Comparison of ENCODE assay signal across 8 cellular contexts in the genomic region with DNA sequence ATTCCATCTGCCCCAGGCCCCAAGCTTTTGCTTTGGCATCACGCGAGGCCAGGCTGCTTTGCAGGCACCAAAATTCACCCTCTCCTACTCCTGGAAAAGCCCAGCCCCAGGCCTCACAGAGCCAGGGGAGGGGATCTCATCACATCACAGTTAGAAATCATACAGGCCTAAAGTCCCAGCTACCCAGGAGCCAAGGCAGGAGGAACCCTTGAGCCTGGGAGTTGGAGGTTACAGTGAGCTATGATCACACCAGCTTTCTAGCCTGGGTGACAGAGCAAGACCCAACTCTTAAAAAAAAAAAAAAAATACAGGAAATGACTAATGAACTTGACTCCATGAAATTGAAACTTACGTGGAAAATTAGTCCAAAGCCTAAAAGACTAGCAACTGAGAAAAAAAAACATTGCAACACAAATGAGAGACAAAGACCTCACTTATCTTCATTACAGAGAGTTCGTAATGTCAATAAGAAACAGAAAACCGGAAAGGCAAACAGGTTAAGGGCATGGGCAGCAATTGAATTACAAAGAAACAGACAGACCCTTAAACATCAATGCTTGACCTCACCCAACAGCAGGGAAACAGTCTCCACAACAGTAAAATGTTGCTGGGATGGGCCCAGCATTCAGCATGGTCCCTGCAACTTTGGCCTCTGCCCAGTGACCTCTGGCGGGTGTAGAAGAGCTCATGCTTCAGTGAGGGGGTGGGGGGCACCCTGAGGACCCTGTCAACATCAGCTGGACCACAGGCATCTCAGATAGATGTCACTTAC.
DNase-seq lines count a peak whose midpoint lies in the region; ATAC-seq and TF ChIP-seq lines count a peak whose summit lies in the region.

No MANE protein-coding gene starts in this region.

- H3K36me3 ChIP-seq in thyroid gland: no peaks in the 10 kb centered on the region

- no peaks in the 10 kb centered on the region for H3K27me3 Mint-ChIP-seq in activated naive CD4-positive, alpha-beta T cell treated with anti-CD3 and anti-CD28 coated beads, Interleukin-2, amount 50 U/mL, for 24 hours
- no peaks in the 10 kb centered on the region for H3K27me3 Mint-ChIP-seq in activated naive CD8-positive, alpha-beta T cell

- no peaks in the 10 kb centered on the region for H3K9me3 Mint-ChIP-seq in activated naive CD4-positive, alpha-beta T cell treated with anti-CD3 and anti-CD28 coated beads, Interleukin-2, amount 50 U/mL, for 24 hours
- H3K9me3 Mint-ChIP-seq in activated naive CD8-positive, alpha-beta T cell (ENCODE audit: low read depth): no peaks in the 10 kb centered on the region

- no peak overlapping the region for H3K4me3 Mint-ChIP-seq in activated naive CD4-positive, alpha-beta T cell treated with anti-CD3 and anti-CD28 coated beads, Interleukin-2, amount 50 U/mL, for 24 hours
- peak overlapping the region; percentile 40 for H3K4me3 Mint-ChIP-seq in activated naive CD8-positive, alpha-beta T cell

- H3K9me3 ChIP-seq in right cardiac atrium (ENCODE audit: control insufficient read depth, low read length): no peaks in the 10 kb centered on the region
- no peaks in the 10 kb centered on the region for H3K9me3 ChIP-seq in thyroid gland

- H3K4me1 Mint-ChIP-seq in activated naive CD4-positive, alpha-beta T cell treated with anti-CD3 and anti-CD28 coated beads, Interleukin-2, amount 50 U/mL, for 24 hours: peaks cover 8% of the 10 kb centered on the region
- peaks cover 8% of the 10 kb centered on the region for H3K4me1 Mint-ChIP-seq in activated naive CD8-positive, alpha-beta T cell (ENCODE audit: low read depth)

- H3K27ac Mint-ChIP-seq in activated naive CD4-positive, alpha-beta T cell treated with anti-CD3 and anti-CD28 coated beads, Interleukin-2, amount 50 U/mL, for 24 hours: peak overlapping the region; percentile 61
- peak overlapping the region; percentile 64 for H3K27ac Mint-ChIP-seq in activated naive CD8-positive, alpha-beta T cell

- no peak for DNase-seq in activated naive CD4-positive, alpha-beta T cell (lab: John Stamatoyannopoulos, UW)
- DNase-seq in right cardiac atrium (peak in 2 of 3 donors; percentile 59 to 68), thyroid gland (no peak), retina (no peak), UCSD-AML1 (lab: John Stamatoyannopoulos, UW; ENCODE audit: unreplicated experiment) (no peak), SKM-1 (lab: John Stamatoyannopoulos, UW; ENCODE audit: unreplicated experiment) (no peak)

- WGBS in right cardiac atrium: 58% methylated on average over 6 of the region's 6 CpGs
- 65 to 75% methylated on average over 6 of the region's 6 CpGs for WGBS in thyroid gland, 2 donors

- TF ChIP-seq POLR2A in thyroid gland (IDR thresholded peaks at IDR 0.05): no peak

- H3K27me3 ChIP-seq in right cardiac atrium (ENCODE audit: control insufficient read depth, insufficient read depth) (no peaks in the 10 kb centered on the region), thyroid gland (no peaks in the 10 kb centered on the region)

- H3K4me3 ChIP-seq in right cardiac atrium (ENCODE audit: low read length): no peak overlapping the region
- no peak overlapping the region for H3K4me3 ChIP-seq in thyroid gland (replicated peaks in 1 of 3)

- peaks cover 6% of the 10 kb centered on the region for H3K4me1 ChIP-seq in right cardiac atrium (ENCODE audit: control insufficient read depth, insufficient read depth, low read length)
- peaks cover 0 to 8% of the 10 kb centered on the region in 2 donors for H3K4me1 ChIP-seq in thyroid gland

- TF ChIP-seq CTCF in thyroid gland (IDR thresholded peaks at IDR 0.05): no peak

- intact Hi-C loops in right cardiac atrium (cut with DNase I) (no loop called here), thyroid gland (cut with DNase I) (no loop called here)

- H3K27ac ChIP-seq in right cardiac atrium (ENCODE audit: low read length) (peak overlapping the region; percentile 69), thyroid gland (peak overlapping the region in 2 of 3 donors; percentile 12 to 49)

- H3K36me3 Mint-ChIP-seq in activated naive CD4-positive, alpha-beta T cell treated with anti-CD3 and anti-CD28 coated beads, Interleukin-2, amount 50 U/mL, for 24 hours: no peaks in the 10 kb centered on the region
- H3K36me3 Mint-ChIP-seq in activated naive CD8-positive, alpha-beta T cell: no peaks in the 10 kb centered on the region

- peak; percentile 74 to 90 for ATAC-seq in right cardiac atrium

Comparison
In these comparisons a context has a peak if more than half of its experiments do, and no peak if none do; other contexts are left out.
1. DNase-seq: peak in right cardiac atrium (2 of 3); none in activated naive CD4-positive, alpha-beta T cell (0 of 4), thyroid gland (0 of 2), retina (single experiment), UCSD-AML1 (single experiment) and SKM-1 (single experiment).